In genomic region chr4:10673817-10674369, GRCh38 we compare ENCODE assay signal across 13 cellular contexts. TPM values are rescaled to one million over a fixed set of nuclear protein-coding genes. Genes with fewer than 3 reads are reported as not detected.
DNase-seq lines count a peak whose midpoint lies in the region; ATAC-seq and TF ChIP-seq lines count a peak whose summit lies in the region.
"Had no signal": no experiment of that assay in that cellular context is flagged by ENCODE, and none has a peak within 500 bp of the region (broad histone marks: within the 10 kb centered on the region; RNA-seq: fewer than 3 reads in every experiment).

No MANE protein-coding gene starts in this region.

- H3K23ac ChIP-seq in trophoblast cell (ENCODE audit: low read length): no peak overlapping the region

- no peak overlapping the region for H3K27ac ChIP-seq in trophoblast cell (ENCODE audit: low read depth, low read length)
- H3K27ac ChIP-seq: esophagus muscularis mucosa, SJCRH30 had no signal

- CTCF ChIA-PET in activated naive CD4-positive, alpha-beta T cell treated with anti-CD3 and anti-CD28 coated beads, Interleukin-2, amount 10 ng/mL, durations not matched to agents 7 days and 5 days (lab: Charles Lee): no interaction called here

- peak overlapping the region; percentile 56 for H3K27ac Mint-ChIP-seq in activated naive CD4-positive, alpha-beta T cell treated with anti-CD3 and anti-CD28 coated beads, Interleukin-2, amount 10 ng/mL, durations not matched to agents 7 days and 5 days
- peak overlapping the region; percentile 74 for H3K27ac Mint-ChIP-seq in stimulated activated memory B cell treated with anti-CD40 and anti-IgM and Interleukin-4, amounts not matched to agents 10 μg/mL and 1 μg/mL and 100 μg/mL, for 72 hours
- H3K27ac Mint-ChIP-seq: brain, progenitor cell of endocrine pancreas had no signal

- no peaks in the 10 kb centered on the region for H3K79me1 ChIP-seq in trophoblast cell (ENCODE audit: low read length)

- peaks cover 2% of the 10 kb centered on the region for H3K79me2 ChIP-seq in trophoblast cell (ENCODE audit: control insufficient read depth, insufficient read depth, low read length, poor library complexity)

- no peaks in the 10 kb centered on the region for H3K36me3 ChIP-seq in trophoblast cell (ENCODE audit: control insufficient read depth in 1 of 2, insufficient read depth in 2 of 2, low read length in 2 of 2)
- H3K36me3 ChIP-seq: esophagus muscularis mucosa, SJCRH30 had no signal

- H3K9me3 Mint-ChIP-seq in activated naive CD4-positive, alpha-beta T cell treated with anti-CD3 and anti-CD28 coated beads, Interleukin-2, amount 10 ng/mL, durations not matched to agents 7 days and 5 days: peaks cover 14% of the 10 kb centered on the region
- peaks cover 12% of the 10 kb centered on the region for H3K9me3 Mint-ChIP-seq in stimulated activated memory B cell treated with anti-CD40 and anti-IgM and Interleukin-4, amounts not matched to agents 10 μg/mL and 1 μg/mL and 100 μg/mL, for 72 hours
- H3K9me3 Mint-ChIP-seq: brain had no signal

- no peak for TF ChIP-seq CTCF in foreskin fibroblast (IDR thresholded peaks at IDR 0.05; ENCODE audit: low read depth, low read length)

- H3K27me3 ChIP-seq in trophoblast cell (ENCODE audit: insufficient read depth, low read length): no peaks in the 10 kb centered on the region
- H3K27me3 ChIP-seq: esophagus muscularis mucosa, SJCRH30 had no signal

- ATAC-seq in GM21737 (IDR thresholded peaks at IDR 0.05; ENCODE audit: unreplicated experiment) (peak; percentile 72), HG03280 (IDR thresholded peaks at IDR 0.05; ENCODE audit: unreplicated experiment) (peak; percentile 72)
- peak; percentile 50 for ATAC-seq in stimulated activated memory B cell treated with anti-CD40 and anti-IgM and Interleukin-4, amounts not matched to agents 10 μg/mL and 1 μg/mL and 100 μg/mL, for 72 hours
- ATAC-seq: left cardiac atrium had no signal

- H2BK12ac ChIP-seq in trophoblast cell (ENCODE audit: low read length): no peak overlapping the region

- H3K36me3 Mint-ChIP-seq in activated naive CD4-positive, alpha-beta T cell treated with anti-CD3 and anti-CD28 coated beads, Interleukin-2, amount 10 ng/mL, durations not matched to agents 7 days and 5 days: peaks cover 8% of the 10 kb centered on the region
- H3K36me3 Mint-ChIP-seq in stimulated activated memory B cell treated with anti-CD40 and anti-IgM and Interleukin-4, amounts not matched to agents 10 μg/mL and 1 μg/mL and 100 μg/mL, for 72 hours: peaks cover 19% of the 10 kb centered on the region
- H3K36me3 Mint-ChIP-seq: brain had no signal

- no peak overlapping the region for H4K91ac ChIP-seq in trophoblast cell (ENCODE audit: low read depth, low read length)

- H3K9me3 ChIP-seq in trophoblast cell (ENCODE audit: insufficient read depth, low read depth, low read length): no peaks in the 10 kb centered on the region
- H3K9me3 ChIP-seq: esophagus muscularis mucosa, SJCRH30 had no signal

- H3K4ac ChIP-seq in trophoblast cell (ENCODE audit: low read depth, low read length): no peak overlapping the region

- H2AFZ ChIP-seq in trophoblast cell (ENCODE audit: insufficient read depth, low read length, poor library complexity): no peak overlapping the region

- H2BK120ac ChIP-seq in trophoblast cell (ENCODE audit: insufficient read depth, low read length, poor library complexity): no peak overlapping the region

- WGBS in trophoblast cell (ENCODE audit: extremely low coverage, insufficient coverage, insufficient read length): no CpG with 5 or more reads among the region's 5 CpGs

- H3K4me3 ChIP-seq in foreskin fibroblast (ENCODE audit: low read depth in 1 of 2, low read length in 2 of 2) (no peak overlapping the region), trophoblast cell (ENCODE audit: low read depth, low read length) (no peak overlapping the region)
- H3K4me3 ChIP-seq: esophagus muscularis mucosa, SJCRH30 had no signal

- no peak overlapping the region for H4K12ac ChIP-seq in trophoblast cell (ENCODE audit: low read depth, low read length)

- H2AK5ac ChIP-seq in trophoblast cell (ENCODE audit: low read length): no peak overlapping the region

- no peaks in the 10 kb centered on the region for H3K4me1 ChIP-seq in trophoblast cell (ENCODE audit: control insufficient read depth in 1 of 2, insufficient read depth in 2 of 2, low read length in 2 of 2)
- H3K4me1 ChIP-seq: esophagus muscularis mucosa, SJCRH30 had no signal

- H2BK5ac ChIP-seq in trophoblast cell (ENCODE audit: low read depth, low read length, poor library complexity): no peak overlapping the region

- peak; percentile 21 for DNase-seq in activated naive CD4-positive, alpha-beta T cell treated with anti-CD3 and anti-CD28 coated beads, Interleukin-2, amount 10 ng/mL, durations not matched to agents 7 days and 5 days
- DNase-seq in activated naive CD4-positive, alpha-beta T cell treated with anti-CD3 and anti-CD28 coated beads, Interleukin-2, amount 50 U/mL, for 16 hours: no peak
- DNase-seq in islet precursor cell (no peak), foreskin fibroblast (no peak), trophoblast cell (no peak)
- DNase-seq: left cardiac atrium, SJCRH30 had no signal

- no peak overlapping the region for H3K4me2 ChIP-seq in trophoblast cell (ENCODE audit: low read length)

- no peak overlapping the region for H3K14ac ChIP-seq in trophoblast cell (ENCODE audit: low read length)

- no peak overlapping the region for H3K4me3 Mint-ChIP-seq in activated naive CD4-positive, alpha-beta T cell treated with anti-CD3 and anti-CD28 coated beads, Interleukin-2, amount 10 ng/mL, durations not matched to agents 7 days and 5 days
- no peak overlapping the region for H3K4me3 Mint-ChIP-seq in stimulated activated memory B cell treated with anti-CD40 and anti-IgM and Interleukin-4, amounts not matched to agents 10 μg/mL and 1 μg/mL and 100 μg/mL, for 72 hours
- H3K4me3 Mint-ChIP-seq: brain had no signal

- no peak overlapping the region for H3K18ac ChIP-seq in trophoblast cell (ENCODE audit: low read length)

- no peak overlapping the region for H4K8ac ChIP-seq in trophoblast cell (ENCODE audit: low read depth, low read length)

- no peaks in the 10 kb centered on the region for H3K27me3 Mint-ChIP-seq in activated naive CD4-positive, alpha-beta T cell treated with anti-CD3 and anti-CD28 coated beads, Interleukin-2, amount 10 ng/mL, durations not matched to agents 7 days and 5 days
- no peaks in the 10 kb centered on the region for H3K27me3 Mint-ChIP-seq in stimulated activated memory B cell treated with anti-CD40 and anti-IgM and Interleukin-4, amounts not matched to agents 10 μg/mL and 1 μg/mL and 100 μg/mL, for 72 hours
- H3K27me3 Mint-ChIP-seq: brain had no signal

- peaks cover 61% of the 10 kb centered on the region for H3K4me1 Mint-ChIP-seq in activated naive CD4-positive, alpha-beta T cell treated with anti-CD3 and anti-CD28 coated beads, Interleukin-2, amount 10 ng/mL, durations not matched to agents 7 days and 5 days
- peaks cover 42% of the 10 kb centered on the region for H3K4me1 Mint-ChIP-seq in stimulated activated memory B cell treated with anti-CD40 and anti-IgM and Interleukin-4, amounts not matched to agents 10 μg/mL and 1 μg/mL and 100 μg/mL, for 72 hours
- H3K4me1 Mint-ChIP-seq: brain had no signal

- no peak overlapping the region for H3K9ac ChIP-seq in trophoblast cell (ENCODE audit: low read length)

RNA-seq across cellular contexts. Expression of gene CLNK, which starts 10.7 kb away (rescaled TPM):
- polyA plus RNA-seq in trophoblast cell (2013): 0.03 TPM in 2 replicates
